ENCODE assay signal across 19 cellular contexts in the genomic region with DNA sequence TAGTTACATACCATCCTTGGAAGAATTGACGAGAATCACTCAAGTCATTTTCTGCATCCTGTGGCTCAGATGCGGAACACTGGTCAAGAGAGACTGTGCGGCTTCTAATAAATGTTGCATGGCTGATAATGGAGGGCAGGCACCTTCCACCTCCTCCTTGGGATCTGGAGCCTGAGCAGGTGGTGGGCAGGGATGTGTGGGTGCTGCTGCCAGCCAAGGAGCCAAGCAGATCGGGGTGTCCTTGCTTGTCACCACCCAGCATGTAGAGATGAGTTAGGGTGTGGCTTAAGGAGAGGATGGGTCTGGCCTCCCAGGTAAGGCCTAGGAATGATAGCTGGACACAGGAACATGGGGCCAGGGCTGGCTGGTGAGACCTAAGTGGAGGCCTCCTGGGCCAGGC. TPM values are rescaled to one million over a fixed set of nuclear protein-coding genes. Genes with fewer than 3 reads are reported as not detected.
DNase-seq lines count a peak whose midpoint lies in the region; ATAC-seq, FAIRE-seq and TF ChIP-seq lines count a peak whose summit lies in the region.
"Had no signal": no experiment of that assay in that cellular context is flagged by ENCODE, and none has a peak within 500 bp of the region (broad histone marks: within the 10 kb centered on the region; RNA-seq: fewer than 3 reads in every experiment).

No MANE protein-coding gene starts in this region.

- H3K4me2 ChIP-seq in K562 (ENCODE audit: insufficient read depth, low read length) (no peak overlapping the region), osteoblast (ENCODE audit: insufficient read depth, low read length) (no peak overlapping the region)

- POLR2A ChIA-PET in Caco-2 (lab: Charles Lee) (no interaction called here), K562 (lab: Yijun Ruan, JAX) (interaction anchor here (0.6 to 0.8 kb wide), 2 partner anchors 109 to 248 kb away, joined by 3 read pairs; no protein-coding TSS in a partner anchor)

- H3K9me3 ChIP-seq in Caco-2 (no peaks in the 10 kb centered on the region), K562 (replicated peaks; ENCODE audit: control insufficient read depth, insufficient read depth, low read depth, low read length) (no peaks in the 10 kb centered on the region; the same call in 1 of the 2 replicates), osteoblast (ENCODE audit: low read depth, low read length) (no peaks in the 10 kb centered on the region), T-helper 17 cell (ENCODE audit: control insufficient read depth, low read length, poor library complexity, severe bottlenecking) (no peaks in the 10 kb centered on the region)
- H3K9me3 ChIP-seq: BE2C had no signal

- no peaks in the 10 kb centered on the region for H4K20me1 ChIP-seq in K562 (replicated peaks; ENCODE audit: control insufficient read depth, insufficient read depth, low read length)
- peaks cover 17% of the 10 kb centered on the region for H4K20me1 ChIP-seq in osteoblast (ENCODE audit: insufficient read depth, low read length)

- CTCF ChIA-PET in Caco-2 (lab: Charles Lee) (no interaction called here), K562 (lab: Yijun Ruan, JAX; ENCODE audit: low intra/inter-chr PET ratio) (no interaction called here)

- no peak overlapping the region for H3K9ac ChIP-seq in K562 (ENCODE audit: insufficient read depth in 1 of 2, low read depth in 2 of 2, low read length in 2 of 2)

- H3K27ac Mint-ChIP-seq in Caco-2 (ENCODE audit: unreplicated experiment) (peak overlapping the region; percentile 11), T-helper 17 cell (no peak overlapping the region)
- H3K27ac Mint-ChIP-seq in stimulated activated effector memory CD8-positive, alpha-beta T cell treated with anti-CD3 and anti-CD28 coated beads, Interleukin-12 subunit alpha, Interleukin-12 subunit beta, amount 100 ng/mL, for 72 hours = peak overlapping the region; percentile 93

- H3K4me3 Mint-ChIP-seq in Caco-2 (ENCODE audit: unreplicated experiment) = no peak overlapping the region
- no peak overlapping the region for H3K4me3 Mint-ChIP-seq in stimulated activated effector memory CD8-positive, alpha-beta T cell treated with anti-CD3 and anti-CD28 coated beads, Interleukin-12 subunit alpha, Interleukin-12 subunit beta, amount 100 ng/mL, for 72 hours
- H3K4me3 Mint-ChIP-seq in T-helper 17 cell = no peak overlapping the region
- H3K4me3 Mint-ChIP-seq: CD4-positive, CD25-positive, alpha-beta regulatory T cell; H9 had no signal

- no peaks in the 10 kb centered on the region for H3K4me1 Mint-ChIP-seq in Caco-2 (ENCODE audit: low read depth, unreplicated experiment)
- peaks cover 44% of the 10 kb centered on the region for H3K4me1 Mint-ChIP-seq in stimulated activated effector memory CD8-positive, alpha-beta T cell treated with anti-CD3 and anti-CD28 coated beads, Interleukin-12 subunit alpha, Interleukin-12 subunit beta, amount 100 ng/mL, for 72 hours
- peaks cover 19% of the 10 kb centered on the region for H3K4me1 Mint-ChIP-seq in T-helper 17 cell
- H3K4me1 Mint-ChIP-seq: H9 had no signal

- no peak overlapping the region for H2AFZ ChIP-seq in K562 (ENCODE audit: low read depth, low read length)
- no peak overlapping the region for H2AFZ ChIP-seq in osteoblast (ENCODE audit: low read length)

- H3K9me3 Mint-ChIP-seq in Caco-2 (ENCODE audit: unreplicated experiment) = no peaks in the 10 kb centered on the region
- no peaks in the 10 kb centered on the region for H3K9me3 Mint-ChIP-seq in stimulated activated effector memory CD8-positive, alpha-beta T cell treated with anti-CD3 and anti-CD28 coated beads, Interleukin-12 subunit alpha, Interleukin-12 subunit beta, amount 100 ng/mL, for 72 hours
- H3K9me3 Mint-ChIP-seq: CD4-positive, CD25-positive, alpha-beta regulatory T cell; H9 had no signal

- ATAC-seq in K562 = no peak
- no peak for ATAC-seq in stimulated activated effector memory CD8-positive, alpha-beta T cell treated with anti-CD3 and anti-CD28 coated beads, Interleukin-12 subunit alpha, Interleukin-12 subunit beta, amount 100 ng/mL, for 72 hours
- ATAC-seq in T-helper 17 cell = no peak

- H3K27me3 Mint-ChIP-seq in Caco-2 (ENCODE audit: insufficient read depth, unreplicated experiment) = no peaks in the 10 kb centered on the region
- no peaks in the 10 kb centered on the region for H3K27me3 Mint-ChIP-seq in T-helper 17 cell
- H3K27me3 Mint-ChIP-seq: CD4-positive, CD25-positive, alpha-beta regulatory T cell had no signal

- H3K27me3 ChIP-seq in Caco-2 (replicated peaks; ENCODE audit: control insufficient read depth, insufficient read depth, low read length) = no peaks in the 10 kb centered on the region
- H3K27me3 ChIP-seq in K562 (ENCODE audit: control insufficient read depth in 2 of 2, insufficient read depth in 2 of 2, low read length in 2 of 2) = no peaks in the 10 kb centered on the region
- H3K27me3 ChIP-seq in osteoblast (ENCODE audit: insufficient read depth, low read length) = no peaks in the 10 kb centered on the region
- H3K27me3 ChIP-seq: BE2C had no signal

- no peaks in the 10 kb centered on the region for H3K4me1 ChIP-seq in Caco-2
- no peaks in the 10 kb centered on the region; a peak in 1 of 5 replicates for H3K4me1 ChIP-seq in K562 (replicated peaks in 1 of 2; ENCODE audit: control insufficient read depth in 2 of 2, insufficient read depth in 2 of 2, low read length in 2 of 2)
- H3K4me1 ChIP-seq in osteoblast (ENCODE audit: insufficient read depth, low read length) = no peaks in the 10 kb centered on the region
- H3K4me1 ChIP-seq: BE2C had no signal

- intact Hi-C loops in Caco-2 (cut with micrococcal nuclease; ENCODE audit: unreplicated experiment) = no loop called here
- intact Hi-C loops in K562 (cut with micrococcal nuclease) = no loop called here

- TF ChIP-seq POLR2A in K562 (conservative IDR thresholded peaks at IDR 0.05) = no peak

- H3K36me3 Mint-ChIP-seq in Caco-2 (ENCODE audit: insufficient read depth, unreplicated experiment) (peaks cover 85% of the 10 kb centered on the region), T-helper 17 cell (ENCODE audit: low read depth) (peaks cover 9% of the 10 kb centered on the region)
- H3K36me3 Mint-ChIP-seq in stimulated activated effector memory CD8-positive, alpha-beta T cell treated with anti-CD3 and anti-CD28 coated beads, Interleukin-12 subunit alpha, Interleukin-12 subunit beta, amount 100 ng/mL, for 72 hours = no peaks in the 10 kb centered on the region

- H3K79me2 ChIP-seq in K562 (ENCODE audit: control insufficient read depth, insufficient read depth, low read length) = peaks cover 8% of the 10 kb centered on the region; the same call in 2 of the 3 replicates
- H3K79me2 ChIP-seq in osteoblast (ENCODE audit: insufficient read depth, low read length) = no peaks in the 10 kb centered on the region

- H3K4me3 ChIP-seq in Caco-2 (ENCODE audit: low read depth, low read length) (no peak overlapping the region), K562 (no peak overlapping the region), osteoblast (ENCODE audit: insufficient read depth, low read length) (no peak overlapping the region)

- DNase-seq in Caco-2 (no peak), K562 (ENCODE audit: extremely low read depth in 1 of 4, low spot score in 3 of 4) (no peak), osteoblast (ENCODE audit: insufficient read length, low spot score, missing footprints) (peak; percentile 56), T-helper 17 cell (no peak), epidermal melanocyte (ENCODE audit: insufficient read length, low spot score) (no peak), GM20000 (ENCODE audit: low spot score) (no peak)
- DNase-seq in stimulated activated effector memory CD8-positive, alpha-beta T cell treated with anti-CD3 and anti-CD28 coated beads, Interleukin-12 subunit alpha, Interleukin-12 subunit beta, amount 100 ng/mL, for 72 hours (ENCODE audit: low spot score in 2 of 2) = no peak
- DNase-seq: ACHN; BE2C; C1 segment of cervical spinal cord; CD4-positive, CD25-positive, alpha-beta regulatory T cell; DMS153; DMS79; GDM1; H9; IMR-90 had no signal

- no peak for TF ChIP-seq EP300 in K562 (IDR thresholded peaks at IDR 0.05; ENCODE audit: low read length)

- TF ChIP-seq RAD21 in K562 (CRISPR knock-in tag; conservative IDR thresholded peaks at IDR 0.05 in 1 of 2, IDR thresholded peaks at IDR 0.05 in 1 of 2) = no peak

- in situ Hi-C loops in K562 (cut with MboI) = no loop called here

- no peak for FAIRE-seq in K562 (lab: Jason Lieb, UNC)
- FAIRE-seq: A204.1, H1, HTR-8/SVneo had no signal

- 96% methylated on average over 4 of the region's 4 CpGs for WGBS in K562 (ENCODE audit: insufficient coverage, low coverage, missing lambda C conversion rate)

- H3K36me3 ChIP-seq in Caco-2 (ENCODE audit: control insufficient read depth, insufficient read depth, low read length) = peaks cover 34% of the 10 kb centered on the region
- H3K36me3 ChIP-seq in K562 (ENCODE audit: control insufficient read depth, insufficient read depth, low read length) = peaks cover 95% of the 10 kb centered on the region
- peaks cover 92% of the 10 kb centered on the region for H3K36me3 ChIP-seq in osteoblast (ENCODE audit: insufficient read depth, low read length)

- TF ChIP-seq CTCF in Caco-2 (IDR thresholded peaks at IDR 0.05; ENCODE audit: insufficient read depth in 1 of 2, low read depth in 1 of 2, low read length in 1 of 2, severe bottlenecking in 1 of 2, unreplicated experiment in 1 of 2) (no peak), K562 (IDR thresholded peaks at IDR 0.05 in 2 of 3, conservative IDR thresholded peaks at IDR 0.05 in 1 of 3; ENCODE audit: insufficient read depth in 2 of 3, low read depth in 1 of 3, low read length in 3 of 3) (no peak), osteoblast (IDR thresholded peaks at IDR 0.05; ENCODE audit: extremely low read depth, low read depth, low read length) (no peak), GM20000 (IDR thresholded peaks at IDR 0.05; ENCODE audit: extremely low read depth, missing control alignments) (no peak)

- H3K27ac ChIP-seq in K562 (ENCODE audit: extremely low read depth, low read depth, low read length) (no peak overlapping the region), osteoblast (ENCODE audit: low read depth, low read length) (no peak overlapping the region)

- no TSS peak for BruUV-seq in Caco-2 (replicated peaks; lab: Mats Ljungman, UMichigan)
- no TSS peak for BruUV-seq in K562 (replicated peaks; lab: Mats Ljungman, UMichigan)

- H3K9me1 ChIP-seq in K562 (ENCODE audit: control insufficient read depth, insufficient read depth, low read length) = no peaks in the 10 kb centered on the region

RNA-seq across cellular contexts. Expression of gene GPI, which starts 17.5 kb away (rescaled TPM):
- total RNA-seq in Caco-2 (2022) (329 and 381 TPM in 2 replicates), K562 (2014; rRNA removed) (140 and 173 TPM in 2 replicates), K562 (2014; rRNA removed; fragmentation: Illumina TruSeq; extraction: Trizol) (95.8 and 118 TPM in 2 replicates), K562 (2015; rRNA removed; fragmentation: Illumina TruSeq; extraction: Trizol) (122 and 132 TPM in 2 replicates), K562 (2021) (349 and 358 TPM in 2 replicates), osteoblast (122 and 133 TPM in 2 replicates), T-helper 17 cell (100 to 1,000 TPM; 109 to 122 TPM)
- total RNA-seq in K562 (2011; cell fraction: chromatin; rRNA removed; ENCODE audit: low replicate concordance) = 590 and 952 TPM in 2 replicates
- total RNA-seq in K562 (2011; cell fraction: nucleolus; rRNA removed) = 406 and 452 TPM in 2 replicates
- total RNA-seq in K562 (2011; cell fraction: nucleoplasm; rRNA removed) = 536 and 580 TPM in 2 replicates
- polyA plus RNA-seq in K562 (2011; rRNA removed) (94.1 and 259 TPM in 2 replicates), K562 (2014; fragmentation: Illumina TruSeq; extraction: Trizol) (306 and 322 TPM in 2 replicates), K562 (2014; fragmentation: Nextera tagmentation; extraction: Ambion mirVana) (100 to 1,000 TPM in 1 of 2 experiments, 10 to 100 TPM in 1; 88.3 to 168 TPM), K562 (2014; rRNA removed) (114 and 116 TPM in 2 replicates)
- 182 and 184 TPM in 2 replicates for polyA plus RNA-seq in K562 (2011; cell fraction: cytosol; rRNA removed)
- 344 and 354 TPM in 2 replicates for polyA plus RNA-seq in K562 (2011; cell fraction: nucleus; rRNA removed)
- polyA plus RNA-seq in K562 (2012) = 353 and 375 TPM in 2 replicates
- 222 and 306 TPM in 2 replicates for polyA minus RNA-seq in K562 (2011; rRNA and poly(A)+ RNA removed)
- 368 and 561 TPM in 2 replicates for polyA minus RNA-seq in K562 (2011; cell fraction: cytosol; rRNA and poly(A)+ RNA removed)
- polyA minus RNA-seq in K562 (2011; cell fraction: nucleus; rRNA and poly(A)+ RNA removed) = 118 and 188 TPM in 2 replicates

RNA-seq across cellular contexts. Expression of gene PDCD2L, which starts 21.7 kb away (rescaled TPM):
- total RNA-seq in Caco-2 (2022) (33.2 and 40.2 TPM in 2 replicates), K562 (2014; rRNA removed) (56.5 and 83.0 TPM in 2 replicates), K562 (2014; rRNA removed; fragmentation: Illumina TruSeq; extraction: Trizol) (61.9 and 68.5 TPM in 2 replicates), K562 (2015; rRNA removed; fragmentation: Illumina TruSeq; extraction: Trizol) (47.7 and 51.1 TPM in 2 replicates), K562 (2021) (48.6 and 56.3 TPM in 2 replicates), osteoblast (9.4 and 10.5 TPM in 2 replicates), T-helper 17 cell (1 to 10 TPM; 5.9 to 6.2 TPM)
- total RNA-seq in K562 (2011; cell fraction: chromatin; rRNA removed; ENCODE audit: low replicate concordance) = 45.0 and 54.7 TPM in 2 replicates
- total RNA-seq in K562 (2011; cell fraction: nucleolus; rRNA removed) = 50.1 and 53.4 TPM in 2 replicates
- 40.0 and 41.6 TPM in 2 replicates for total RNA-seq in K562 (2011; cell fraction: nucleoplasm; rRNA removed)
- polyA plus RNA-seq in K562 (2011; rRNA removed) (62.8 and 65.9 TPM in 2 replicates), K562 (2014; fragmentation: Illumina TruSeq; extraction: Trizol) (43.7 and 46.2 TPM in 2 replicates), K562 (2014; fragmentation: Nextera tagmentation; extraction: Ambion mirVana) (10 to 100 TPM; 12.1 to 14.6 TPM), K562 (2014; rRNA removed) (60.5 and 67.3 TPM in 2 replicates)
- 69.2 and 96.2 TPM in 2 replicates for polyA plus RNA-seq in K562 (2011; cell fraction: cytosol; rRNA removed)
- polyA plus RNA-seq in K562 (2011; cell fraction: nucleus; rRNA removed) = 32.6 and 34.5 TPM in 2 replicates
- polyA plus RNA-seq in K562 (2012) = 26.8 and 37.9 TPM in 2 replicates
- polyA minus RNA-seq in K562 (2011; rRNA and poly(A)+ RNA removed) = 62.3 and 71.3 TPM in 2 replicates
- polyA minus RNA-seq in K562 (2011; cell fraction: cytosol; rRNA and poly(A)+ RNA removed) = 16.2 and 17.5 TPM in 2 replicates
- 12.8 and 20.4 TPM in 2 replicates for polyA minus RNA-seq in K562 (2011; cell fraction: nucleus; rRNA and poly(A)+ RNA removed)

RNA-seq across cellular contexts. Expression of gene UBA2, which starts 45.7 kb away (rescaled TPM):
- 180 and 201 TPM in 2 replicates for total RNA-seq in Caco-2 (2022)
- total RNA-seq in K562 (2011; cell fraction: chromatin; rRNA removed; ENCODE audit: low replicate concordance) = 209 and 222 TPM in 2 replicates
- 59.7 and 66.9 TPM in 2 replicates for total RNA-seq in K562 (2011; cell fraction: nucleolus; rRNA removed)
- total RNA-seq in K562 (2011; cell fraction: nucleoplasm; rRNA removed) = 107 and 129 TPM in 2 replicates
- 249 and 271 TPM in 2 replicates for total RNA-seq in K562 (2014; rRNA removed)
- total RNA-seq in K562 (2014; rRNA removed; fragmentation: Illumina TruSeq; extraction: Trizol) = 297 and 375 TPM in 2 replicates
- total RNA-seq in K562 (2015; rRNA removed; fragmentation: Illumina TruSeq; extraction: Trizol) = 264 and 274 TPM in 2 replicates
- total RNA-seq in K562 (2021) = 196 and 199 TPM in 2 replicates
- 345 and 444 TPM in 2 replicates for polyA plus RNA-seq in K562 (2011; rRNA removed)
- polyA plus RNA-seq in K562 (2011; cell fraction: cytosol; rRNA removed) = 156 and 219 TPM in 2 replicates
- polyA plus RNA-seq in K562 (2011; cell fraction: nucleus; rRNA removed) = 102 and 133 TPM in 2 replicates
- polyA plus RNA-seq in K562 (2012) = 188 and 336 TPM in 2 replicates
- 230 and 254 TPM in 2 replicates for polyA plus RNA-seq in K562 (2014; fragmentation: Illumina TruSeq; extraction: Trizol)
- 10 to 100 TPM; 80.0 to 89.7 TPM for polyA plus RNA-seq in K562 (2014; fragmentation: Nextera tagmentation; extraction: Ambion mirVana)
- polyA plus RNA-seq in K562 (2014; rRNA removed) = 266 and 283 TPM in 2 replicates
- 560 and 566 TPM in 2 replicates for polyA minus RNA-seq in K562 (2011; rRNA and poly(A)+ RNA removed)
- 238 and 297 TPM in 2 replicates for polyA minus RNA-seq in K562 (2011; cell fraction: cytosol; rRNA and poly(A)+ RNA removed)
- 43.4 and 84.3 TPM in 2 replicates for polyA minus RNA-seq in K562 (2011; cell fraction: nucleus; rRNA and poly(A)+ RNA removed)
- total RNA-seq in osteoblast = 112 and 121 TPM in 2 replicates
- 10 to 100 TPM; 55.2 to 62.0 TPM for total RNA-seq in T-helper 17 cell
